18 cellular contexts compared by ENCODE assay signal in genomic region chr2:170711196-170711773, GRCh38. TPM values are rescaled to one million over a fixed set of nuclear protein-coding genes. Genes with fewer than 3 reads are reported as not detected.
DNase-seq lines count a peak whose midpoint lies in the region; ATAC-seq and TF ChIP-seq lines count a peak whose summit lies in the region.
"Had no signal": no experiment of that assay in that cellular context is flagged by ENCODE, and none has a peak within 500 bp of the region (broad histone marks: within the 10 kb centered on the region; RNA-seq: fewer than 3 reads in every experiment).

No MANE protein-coding gene starts in this region.

- POLR2A ChIA-PET in HEK293 (lab: Yijun Ruan, JAX) (interaction anchor here (1.4 kb wide), 1 partner anchor 59 kb away, joined by 4 read pairs; the partner anchor contains the start of gene ERICH2), PC-9 (lab: Charles Lee; ENCODE audit: unreplicated experiment) (no interaction called here)
- POLR2A ChIA-PET in activated CD8-positive, alpha-beta T cell treated with anti-CD3 and anti-CD28 coated beads, Interleukin-2, amount 10 ng/mL, durations not matched to agents 7 days and 5 days (lab: Charles Lee): no interaction called here

- H3K27ac Mint-ChIP-seq in activated T-helper 17 cell treated with anti-CD3 and anti-CD28 coated beads, Interleukin-2, amount 50 U/mL, for 72 hours: no peak overlapping the region
- H3K27ac Mint-ChIP-seq in activated CD8-positive, alpha-beta T cell treated with anti-CD3 and anti-CD28 coated beads, Interleukin-2, amount 10 ng/mL, durations not matched to agents 7 days and 5 days: no peak overlapping the region

- H3K36me3 Mint-ChIP-seq in activated T-helper 17 cell treated with anti-CD3 and anti-CD28 coated beads, Interleukin-2, amount 50 U/mL, for 72 hours (ENCODE audit: low read depth): peaks cover 10% of the 10 kb centered on the region
- no peaks in the 10 kb centered on the region for H3K36me3 Mint-ChIP-seq in activated CD8-positive, alpha-beta T cell treated with anti-CD3 and anti-CD28 coated beads, Interleukin-2, amount 10 ng/mL, durations not matched to agents 7 days and 5 days (ENCODE audit: low read depth)

- peaks cover 11% of the 10 kb centered on the region for H3K4me1 Mint-ChIP-seq in activated T-helper 17 cell treated with anti-CD3 and anti-CD28 coated beads, Interleukin-2, amount 50 U/mL, for 72 hours
- peaks cover 18% of the 10 kb centered on the region for H3K4me1 Mint-ChIP-seq in activated CD8-positive, alpha-beta T cell treated with anti-CD3 and anti-CD28 coated beads, Interleukin-2, amount 10 ng/mL, durations not matched to agents 7 days and 5 days (ENCODE audit: low read depth)

- H3K9ac ChIP-seq in trophoblast cell (ENCODE audit: low read length): no peak overlapping the region

- no peak overlapping the region for H2AFZ ChIP-seq in PC-9
- no peak overlapping the region for H2AFZ ChIP-seq in trophoblast cell (ENCODE audit: insufficient read depth, low read length, poor library complexity)

- H3K79me2 ChIP-seq in PC-9 (ENCODE audit: low read depth): no peaks in the 10 kb centered on the region
- H3K79me2 ChIP-seq in trophoblast cell (ENCODE audit: control insufficient read depth, insufficient read depth, low read length, poor library complexity): no peaks in the 10 kb centered on the region

- no peaks in the 10 kb centered on the region for H4K20me1 ChIP-seq in PC-9 (ENCODE audit: insufficient read depth)

- H2AK5ac ChIP-seq in trophoblast cell (ENCODE audit: low read length): no peak overlapping the region

- DNase-seq in PC-9 (no peak), trophoblast cell (no peak), 8988T (no peak)
- no peak for DNase-seq in activated CD8-positive, alpha-beta T cell treated with anti-CD3 and anti-CD28 coated beads, Interleukin-2, amount 10 ng/mL, durations not matched to agents 7 days and 5 days
- DNase-seq: gastrocnemius medialis, NCI-H2081, occipital lobe, RPMI8226, SW 1271, WERI-Rb-1 had no signal

- H3K36me3 ChIP-seq in HEK293 (ENCODE audit: control insufficient read depth in 2 of 2, insufficient read depth in 1 of 2, low read length in 2 of 2) (no peaks in the 10 kb centered on the region), PC-9 (ENCODE audit: low read depth) (no peaks in the 10 kb centered on the region), trophoblast cell (ENCODE audit: control insufficient read depth in 1 of 2, insufficient read depth in 2 of 2, low read length in 2 of 2) (no peaks in the 10 kb centered on the region)
- H3K36me3 ChIP-seq: colonic mucosa, gastrocnemius medialis, WERI-Rb-1 had no signal

- TF ChIP-seq CTCF in HEK293 (tag by site-specific recombination; IDR thresholded peaks at IDR 0.05): no peak
- TF ChIP-seq CTCF in PC-9 (conservative IDR thresholded peaks at IDR 0.05): no peak

- no peak overlapping the region for H3K4me3 Mint-ChIP-seq in activated T-helper 17 cell treated with anti-CD3 and anti-CD28 coated beads, Interleukin-2, amount 50 U/mL, for 72 hours
- H3K4me3 Mint-ChIP-seq in activated CD8-positive, alpha-beta T cell treated with anti-CD3 and anti-CD28 coated beads, Interleukin-2, amount 10 ng/mL, durations not matched to agents 7 days and 5 days: no peak overlapping the region

- intact Hi-C loops in PC-9 (cut with micrococcal nuclease; ENCODE audit: unreplicated experiment): loop anchor here (5.0 to 10.0 kb wide), 3 partner anchors 101 to 336 kb away; no protein-coding TSS in a partner anchor

- H3K23ac ChIP-seq in trophoblast cell (ENCODE audit: low read length): no peak overlapping the region

- no peaks in the 10 kb centered on the region for H3K9me3 Mint-ChIP-seq in activated T-helper 17 cell treated with anti-CD3 and anti-CD28 coated beads, Interleukin-2, amount 50 U/mL, for 72 hours
- H3K9me3 Mint-ChIP-seq in activated CD8-positive, alpha-beta T cell treated with anti-CD3 and anti-CD28 coated beads, Interleukin-2, amount 10 ng/mL, durations not matched to agents 7 days and 5 days (ENCODE audit: insufficient read depth): no peaks in the 10 kb centered on the region

- H3K4me3 ChIP-seq in HEK293 (ENCODE audit: low read depth, low read length): peak overlapping the region; percentile 32
- H3K4me3 ChIP-seq in PC-9: no peak overlapping the region
- H3K4me3 ChIP-seq in iPS-18c (ENCODE audit: insufficient read depth, low read depth, low read length): peak overlapping the region; percentile 21; the same call in 1 of the 2 replicates
- H3K4me3 ChIP-seq in trophoblast cell (ENCODE audit: low read depth, low read length): no peak overlapping the region
- H3K4me3 ChIP-seq: colonic mucosa, lung had no signal

- no peak for ATAC-seq in activated T-helper 17 cell treated with anti-CD3 and anti-CD28 coated beads, Interleukin-2, amount 50 U/mL, for 72 hours (replicated peaks)
- no peak for ATAC-seq in activated CD8-positive, alpha-beta T cell treated with anti-CD3 and anti-CD28 coated beads, Interleukin-2, amount 10 ng/mL, durations not matched to agents 7 days and 5 days
- ATAC-seq: gastrocnemius medialis had no signal

- CTCF ChIA-PET in HEK293 (lab: Yijun Ruan, JAX): interaction anchor here (0.6 to 1.8 kb wide), 3 partner anchors 302 to 341 kb away, joined by 3 to 6 read pairs (median 3); no protein-coding TSS in a partner anchor
- CTCF ChIA-PET in PC-9 (lab: Charles Lee): no interaction called here
- CTCF ChIA-PET in activated CD8-positive, alpha-beta T cell treated with anti-CD3 and anti-CD28 coated beads, Interleukin-2, amount 10 ng/mL, durations not matched to agents 7 days and 5 days (lab: Charles Lee): interaction anchor here (0.9 to 2.0 kb wide), 3 partner anchors 11 to 217 kb away, joined by 3 to 5 read pairs (median 3); partner anchors contain the start of gene GORASP2

- H2BK120ac ChIP-seq in trophoblast cell (ENCODE audit: insufficient read depth, low read length, poor library complexity): no peak overlapping the region

- no peak overlapping the region for H2BK5ac ChIP-seq in trophoblast cell (ENCODE audit: low read depth, low read length, poor library complexity)

- H3K27me3 Mint-ChIP-seq in activated T-helper 17 cell treated with anti-CD3 and anti-CD28 coated beads, Interleukin-2, amount 50 U/mL, for 72 hours: peaks cover 54% of the 10 kb centered on the region
- H3K27me3 Mint-ChIP-seq in activated CD8-positive, alpha-beta T cell treated with anti-CD3 and anti-CD28 coated beads, Interleukin-2, amount 10 ng/mL, durations not matched to agents 7 days and 5 days (ENCODE audit: low read depth): peaks cover 67% of the 10 kb centered on the region

- H3K27me3 ChIP-seq in PC-9 (ENCODE audit: insufficient read depth, low read depth): no peaks in the 10 kb centered on the region
- peaks cover 58% of the 10 kb centered on the region for H3K27me3 ChIP-seq in trophoblast cell (ENCODE audit: insufficient read depth, low read length)

- no peaks in the 10 kb centered on the region for H3K79me1 ChIP-seq in trophoblast cell (ENCODE audit: low read length)

- H3K4me1 ChIP-seq in HEK293 (ENCODE audit: control insufficient read depth, insufficient read depth, low read length) (no peaks in the 10 kb centered on the region), PC-9 (replicated peaks; ENCODE audit: insufficient read depth) (no peaks in the 10 kb centered on the region), trophoblast cell (ENCODE audit: control insufficient read depth in 1 of 2, insufficient read depth in 2 of 2, low read length in 2 of 2) (peaks cover 9 to 18% of the 10 kb centered on the region in 2 experiments)

- no peak overlapping the region for H3K18ac ChIP-seq in trophoblast cell (ENCODE audit: low read length)

- H3K4ac ChIP-seq in trophoblast cell (ENCODE audit: low read depth, low read length): no peak overlapping the region

- H3K4me2 ChIP-seq in PC-9 (peak overlapping the region; percentile 44), trophoblast cell (ENCODE audit: low read length) (peak overlapping the region; percentile 34)

- no peak overlapping the region for H2BK12ac ChIP-seq in trophoblast cell (ENCODE audit: low read length)

- no peak overlapping the region for H4K91ac ChIP-seq in trophoblast cell (ENCODE audit: low read depth, low read length)

- H4K12ac ChIP-seq in trophoblast cell (ENCODE audit: low read depth, low read length): no peak overlapping the region

- H3K9me3 ChIP-seq in HEK293 (ENCODE audit: control insufficient read depth, insufficient read depth, low read depth, low read length): no peaks in the 10 kb centered on the region
- no peaks in the 10 kb centered on the region for H3K9me3 ChIP-seq in PC-9 (ENCODE audit: insufficient read depth, low read depth)
- no peaks in the 10 kb centered on the region for H3K9me3 ChIP-seq in iPS-18c (ENCODE audit: control insufficient read depth, insufficient read depth, low read length)
- peaks cover 9% of the 10 kb centered on the region for H3K9me3 ChIP-seq in trophoblast cell (ENCODE audit: insufficient read depth, low read depth, low read length)
- H3K9me3 ChIP-seq: colonic mucosa, gastrocnemius medialis had no signal

- BruUV-seq in PC-9 (replicated peaks; lab: Mats Ljungman, UMichigan): no TSS peak

- no peaks in the 10 kb centered on the region for H3F3A ChIP-seq in PC-9 (ENCODE audit: insufficient read depth, low read depth)

- no peak overlapping the region for H4K8ac ChIP-seq in trophoblast cell (ENCODE audit: low read depth, low read length)

- H3K14ac ChIP-seq in trophoblast cell (ENCODE audit: low read length): no peak overlapping the region

- H3K27ac ChIP-seq in HEK293 (ENCODE audit: extremely low read depth, low read depth, low read length): no peak overlapping the region; the same call in 1 of the 2 replicates
- no peak overlapping the region for H3K27ac ChIP-seq in PC-9
- H3K27ac ChIP-seq in trophoblast cell (ENCODE audit: low read depth, low read length): no peak overlapping the region
- H3K27ac ChIP-seq: colonic mucosa, epithelial cell of prostate, gastrocnemius medialis, WERI-Rb-1 had no signal

- no peaks in the 10 kb centered on the region for H3K9me2 ChIP-seq in PC-9 (ENCODE audit: insufficient read depth)

- WGBS in trophoblast cell (ENCODE audit: extremely low coverage, insufficient coverage, insufficient read length): no CpG with 5 or more reads among the region's 9 CpGs

TF ChIP-seq in HEK293, 187 proteins besides CTCF, POLR2A, EP300 and RAD21 (continues in another document):
- TF ChIP-seq GFI1B (tag by site-specific recombination; IDR thresholded peaks at IDR 0.05) (no peak), ZNF621 (tag by site-specific recombination; IDR thresholded peaks at IDR 0.05) (no peak), ZNF529 (tag by site-specific recombination; IDR thresholded peaks at IDR 0.05; ENCODE audit: insufficient replicate concordance) (no peak)

RNA-seq across cellular contexts. Expression of gene SP5, which starts 3.9 kb away (rescaled TPM):
- total RNA-seq in PC-9 (2021): 1.9 and 7.3 TPM in 2 replicates
- 0.03 TPM in 1 of 2 replicates, not detected in the other for polyA plus RNA-seq in trophoblast cell (2013)
- total RNA-seq in activated T-helper 17 cell treated with anti-CD3 and anti-CD28 coated beads, Interleukin-2, amount 50 U/mL, for 72 hours: under 1 TPM in 1 of 2 donors, not detected in 1; 0.19 TPM
- total RNA-seq in activated CD8-positive, alpha-beta T cell treated with anti-CD3 and anti-CD28 coated beads, Interleukin-2, amount 10 ng/mL, durations not matched to agents 7 days and 5 days: not detected
- total RNA-seq: activated CD8-positive, alpha-beta memory T cell treated with anti-CD3 and anti-CD28 coated beads for 36 hours had no signal
- polyA plus RNA-seq: BJ had no signal

RNA-seq across cellular contexts. Expression of gene ERICH2, which starts 58.9 kb away (rescaled TPM):
- 1.7 and 2.0 TPM in 2 replicates for total RNA-seq in PC-9 (2021)
- 0.21 and 0.45 TPM in 2 replicates for polyA plus RNA-seq in trophoblast cell (2013)
- total RNA-seq in activated T-helper 17 cell treated with anti-CD3 and anti-CD28 coated beads, Interleukin-2, amount 50 U/mL, for 72 hours: not detected
- total RNA-seq in activated CD8-positive, alpha-beta T cell treated with anti-CD3 and anti-CD28 coated beads, Interleukin-2, amount 10 ng/mL, durations not matched to agents 7 days and 5 days: not detected
- total RNA-seq: activated CD8-positive, alpha-beta memory T cell treated with anti-CD3 and anti-CD28 coated beads for 36 hours; colonic mucosa; gastrocnemius medialis; occipital lobe had no signal
- polyA plus RNA-seq: BJ had no signal

Comparison
In these comparisons a context has a peak if more than half of its experiments do, and no peak if none do; other contexts are left out.
1. H3K4me3 ChIP-seq: peak in HEK293 (single experiment) and iPS-18c (single experiment); none in PC-9 (single experiment) and trophoblast cell (single experiment).